Comparison of ENCODE assay signal across 13 cellular contexts in the genomic region with DNA sequence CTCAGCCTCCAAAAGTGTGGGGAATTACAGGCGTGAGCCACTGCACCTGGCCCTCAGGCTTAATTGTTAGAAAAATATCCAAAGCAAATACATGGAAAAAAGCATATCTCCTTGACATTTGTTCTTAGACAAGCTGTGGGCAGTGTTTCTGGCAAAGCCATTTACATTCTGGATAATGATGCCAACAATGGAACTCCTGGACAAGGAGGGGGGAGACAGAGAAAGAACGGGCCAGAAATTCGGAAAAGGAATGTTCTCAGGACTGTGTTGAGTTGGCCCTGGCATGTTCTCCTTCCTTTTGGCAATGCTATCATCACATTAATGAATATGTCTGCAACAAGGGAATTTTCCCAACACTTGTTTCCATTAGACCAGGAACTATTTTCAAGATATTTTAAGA.
DNase-seq lines count a peak whose midpoint lies in the region; ATAC-seq and TF ChIP-seq lines count a peak whose summit lies in the region.
"Had no signal": no experiment of that assay in that cellular context is flagged by ENCODE, and none has a peak within 500 bp of the region (broad histone marks: within the 10 kb centered on the region; RNA-seq: fewer than 3 reads in every experiment).

No MANE protein-coding gene starts in this region.

- H3K4me3 ChIP-seq in body of pancreas (no peak overlapping the region), left ventricle myocardium inferior (no peak overlapping the region), subcutaneous abdominal adipose tissue (ENCODE audit: low read depth in 1 of 5, low read length in 5 of 5) (no peak overlapping the region)
- H3K4me3 ChIP-seq: Peyer's patch had no signal

- H3K9ac ChIP-seq in subcutaneous abdominal adipose tissue (ENCODE audit: low read length in 5 of 5) = no peak overlapping the region

- no peak for TF ChIP-seq POLR2A in body of pancreas (IDR thresholded peaks at IDR 0.05)

- H3K9me3 ChIP-seq in body of pancreas (no peaks in the 10 kb centered on the region), left ventricle myocardium inferior (replicated peaks) (no peaks in the 10 kb centered on the region), subcutaneous abdominal adipose tissue (ENCODE audit: control insufficient read depth in 5 of 5, low read length in 5 of 5) (no peaks in the 10 kb centered on the region)
- H3K9me3 ChIP-seq: Peyer's patch had no signal

- ATAC-seq in body of pancreas (peak; percentile 87), HG03139 (IDR thresholded peaks at IDR 0.05; ENCODE audit: unreplicated experiment) (no peak)
- ATAC-seq: CD8-positive, alpha-beta T cell had no signal

- in situ Hi-C loops in GM13976 (cut with MboI; ENCODE audit: low sequenced_read_pairs, unreplicated experiment) = no loop called here

- H3K27me3 ChIP-seq in body of pancreas (no peaks in the 10 kb centered on the region), left ventricle myocardium inferior (ENCODE audit: low read depth) (no peaks in the 10 kb centered on the region), subcutaneous abdominal adipose tissue (ENCODE audit: control insufficient read depth in 5 of 5, insufficient read depth in 4 of 5, low read length in 5 of 5) (no peaks in the 10 kb centered on the region)
- H3K27me3 ChIP-seq: Peyer's patch had no signal

- intact Hi-C loops in body of pancreas (cut with DNase I) = no loop called here
- intact Hi-C loops in left ventricle myocardium inferior (cut with micrococcal nuclease) = no loop called here

- 4 to 9% methylated on average over 2 to 3 of the region's 3 CpGs for WGBS in body of pancreas, 2 donors

- H3K36me3 ChIP-seq in body of pancreas (replicated peaks in 1 of 2; ENCODE audit: insufficient read depth in 1 of 2, low read depth in 2 of 2) (no peaks in the 10 kb centered on the region), left ventricle myocardium inferior (no peaks in the 10 kb centered on the region), subcutaneous abdominal adipose tissue (ENCODE audit: control insufficient read depth in 5 of 5, insufficient read depth in 5 of 5, low read length in 5 of 5) (no peaks in the 10 kb centered on the region)
- H3K36me3 ChIP-seq: Peyer's patch had no signal

- H3K4me1 ChIP-seq in body of pancreas (peaks cover 81% of the 10 kb centered on the region), left ventricle myocardium inferior (peaks cover 89% of the 10 kb centered on the region), subcutaneous abdominal adipose tissue (ENCODE audit: control insufficient read depth in 5 of 5, insufficient read depth in 5 of 5, low read length in 5 of 5) (peaks cover 6 to 80% (median 68%) of the 10 kb centered on the region in 5 donors)

- DNase-seq in NCI-H146 (lab: John Stamatoyannopoulos, UW) (peak; percentile 89), body of pancreas (peak; percentile 59 to 90 (median 68)), left ventricle myocardium inferior (no peak), GM13976 (ENCODE audit: low spot score) (no peak), HK-2 (ENCODE audit: unreplicated experiment) (no peak)
- no peak for DNase-seq in activated T-cell treated with anti-CD3 and anti-CD28 coated beads, Interleukin-2, amount 50 U/mL, for 1 hour
- DNase-seq: CD8-positive, alpha-beta T cell; H7; KG1; Peyer's patch; stimulated activated CD4-positive, alpha-beta T cell treated with anti-CD3 and anti-CD28 coated beads, Interleukin-15, amount 100 ng/mL, for 24 hours had no signal

- TF ChIP-seq CTCF in body of pancreas (IDR thresholded peaks at IDR 0.05) (no peak), left ventricle myocardium inferior (IDR thresholded peaks at IDR 0.05; ENCODE audit: borderline replicate concordance) (no peak), GM13976 (IDR thresholded peaks at IDR 0.05; ENCODE audit: borderline replicate concordance, control extremely low read depth, extremely low read depth, insufficient read depth, missing control alignments) (no peak)

- peak overlapping the region; percentile 72 to 85 (median 76) for H3K27ac ChIP-seq in body of pancreas
- peak overlapping the region; percentile 88 for H3K27ac ChIP-seq in left ventricle myocardium inferior (replicated peaks)
- H3K27ac ChIP-seq in subcutaneous abdominal adipose tissue (ENCODE audit: low read depth, low read length) = peak overlapping the region; percentile 32

Comparison
In these comparisons a context has a peak if more than half of its experiments do, and no peak if none do; other contexts are left out.
1. DNase-seq: peak in NCI-H146 (single experiment) and body of pancreas (4 of 4); none in left ventricle myocardium inferior (single experiment), activated T-cell treated with anti-CD3 and anti-CD28 coated beads, Interleukin-2, amount 50 U/mL, for 1 hour (single experiment), GM13976 (single experiment) and HK-2 (single experiment).
2. H3K27ac ChIP-seq: peak in every context shown above with its lines; median percentile 88 in left ventricle myocardium inferior; 76 in body of pancreas; 32 in subcutaneous abdominal adipose tissue.